ENCODE assay signal across 18 cellular contexts in the genomic region with DNA sequence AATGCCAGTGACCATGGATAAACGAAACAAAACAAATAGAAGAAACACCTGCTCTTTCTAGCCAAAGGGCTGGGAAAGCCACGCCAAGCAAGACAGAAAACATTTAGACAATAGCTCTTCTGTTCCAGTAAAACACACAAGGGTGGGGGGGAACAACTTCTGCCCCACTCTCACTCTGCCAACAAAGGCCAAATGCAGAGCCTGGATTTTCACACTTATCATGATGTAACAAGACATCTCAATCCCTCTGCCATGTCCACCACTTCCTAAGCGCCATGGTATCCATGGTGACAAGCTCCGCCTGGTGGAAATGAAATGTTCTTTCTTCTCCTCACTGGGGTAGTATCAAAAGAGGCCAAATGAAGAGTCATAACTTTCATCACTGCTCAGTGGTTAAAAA.
A peak's percentile ranks its signal among the peaks of the same experiment; 100 is the strongest.
DNase-seq lines count a peak whose midpoint lies in the region; ATAC-seq and FAIRE-seq lines count a peak whose summit lies in the region.
"Had no signal": no experiment of that assay in that cellular context is flagged by ENCODE, and none has a peak within 500 bp of the region (broad histone marks: within the 10 kb centered on the region; RNA-seq: fewer than 3 reads in every experiment).

No MANE protein-coding gene starts in this region.

- peak; percentile 26 for DNase-seq in DMS153 treated with DMSO at 0.1 percent for 48 hours (lab: John Stamatoyannopoulos, UW; ENCODE audit: unreplicated experiment)
- peak; percentile 75 for DNase-seq in NCI-H146 treated with DMSO at 0.1 percent for 48 hours (lab: John Stamatoyannopoulos, UW; ENCODE audit: unreplicated experiment)
- DNase-seq in SJSA1 (ENCODE audit: low read depth in 1 of 2, low spot score in 2 of 2) = peak in 1 of 2 experiments; percentile 27
- peak; percentile 52 for DNase-seq in midbrain (lab: John Stamatoyannopoulos, UW)
- no peak for DNase-seq in activated CD8-positive, alpha-beta memory T cell treated with anti-CD3 and anti-CD28 coated beads, Interleukin-2, amount 10 ng/mL, durations not matched to agents 7 days and 5 days
- DNase-seq in stimulated activated naive CD8-positive, alpha-beta T cell treated with anti-CD3 and anti-CD28 coated beads, Interleukin-15, Interleukin-2, amounts not matched to agents 100 U/mL and 50 U/mL, for 24 hours = no peak
- DNase-seq in HTR-8/SVneo (ENCODE audit: insufficient read length, low spot score) = no peak
- DNase-seq: activated CD8-positive, alpha-beta T cell treated with anti-CD3 and anti-CD28 coated beads, Interleukin-2, amount 10 ng/mL, durations not matched to agents 7 days and 5 days; activated effector memory CD4-positive, alpha-beta T cell treated with Interleukin-2 at 50 U/mL for 16 hours; Kasumi-1; NCI-H82; SHP77 treated with DMSO at 0.1 percent for 48 hours; stimulated activated naive B cell treated with anti-CD40 and anti-IgM and Interleukin-4, amounts not matched to agents 10 μg/mL and 1 μg/mL and 100 μg/mL, for 72 hours had no signal

- H3K27me3 ChIP-seq in SJSA1 (replicated peaks) = no peaks in the 10 kb centered on the region
- H3K27me3 ChIP-seq: ascending aorta, dorsolateral prefrontal cortex had no signal

- H3K4me3 ChIP-seq in SJSA1 = no peak overlapping the region
- H3K4me3 ChIP-seq: ascending aorta, lung had no signal

- no peak for ATAC-seq in activated CD8-positive, alpha-beta memory T cell treated with anti-CD3 and anti-CD28 coated beads, Interleukin-2, amount 10 ng/mL, durations not matched to agents 7 days and 5 days
- no peak for ATAC-seq in stimulated activated naive CD8-positive, alpha-beta T cell treated with anti-CD3 and anti-CD28 coated beads, Interleukin-15, Interleukin-2, amounts not matched to agents 100 U/mL and 50 U/mL, for 24 hours
- ATAC-seq in GM21825 (IDR thresholded peaks at IDR 0.05; ENCODE audit: unreplicated experiment) = no peak
- ATAC-seq: activated CD8-positive, alpha-beta T cell treated with anti-CD3 and anti-CD28 coated beads, Interleukin-2, amount 10 ng/mL, durations not matched to agents 7 days and 5 days; stimulated activated naive B cell treated with anti-CD40 and anti-IgM and Interleukin-4, amounts not matched to agents 10 μg/mL and 1 μg/mL and 100 μg/mL, for 72 hours had no signal

- peaks cover 52% of the 10 kb centered on the region for H3K4me1 ChIP-seq in SJSA1 (replicated peaks)
- H3K4me1 ChIP-seq: ascending aorta had no signal

- H3K36me3 Mint-ChIP-seq in activated CD8-positive, alpha-beta memory T cell treated with anti-CD3 and anti-CD28 coated beads, Interleukin-2, amount 10 ng/mL, durations not matched to agents 7 days and 5 days = no peaks in the 10 kb centered on the region
- H3K36me3 Mint-ChIP-seq: stimulated activated naive B cell treated with anti-CD40 and anti-IgM and Interleukin-4, amounts not matched to agents 10 μg/mL and 1 μg/mL and 100 μg/mL, for 72 hours had no signal

- no peaks in the 10 kb centered on the region for H3K9me3 ChIP-seq in SJSA1 (replicated peaks)
- H3K9me3 ChIP-seq: ascending aorta had no signal

- no peak overlapping the region for H3K4me3 Mint-ChIP-seq in activated CD8-positive, alpha-beta memory T cell treated with anti-CD3 and anti-CD28 coated beads, Interleukin-2, amount 10 ng/mL, durations not matched to agents 7 days and 5 days
- H3K4me3 Mint-ChIP-seq: activated CD8-positive, alpha-beta T cell treated with anti-CD3 and anti-CD28 coated beads, Interleukin-2, amount 10 ng/mL, durations not matched to agents 7 days and 5 days; stimulated activated naive B cell treated with anti-CD40 and anti-IgM and Interleukin-4, amounts not matched to agents 10 μg/mL and 1 μg/mL and 100 μg/mL, for 72 hours had no signal

- peaks cover 15% of the 10 kb centered on the region for H3K27me3 Mint-ChIP-seq in activated CD8-positive, alpha-beta memory T cell treated with anti-CD3 and anti-CD28 coated beads, Interleukin-2, amount 10 ng/mL, durations not matched to agents 7 days and 5 days

- no peaks in the 10 kb centered on the region for H3K9me3 Mint-ChIP-seq in activated CD8-positive, alpha-beta memory T cell treated with anti-CD3 and anti-CD28 coated beads, Interleukin-2, amount 10 ng/mL, durations not matched to agents 7 days and 5 days (ENCODE audit: low read depth)

- CTCF ChIA-PET in activated CD8-positive, alpha-beta memory T cell treated with anti-CD3 and anti-CD28 coated beads, Interleukin-2, amount 10 ng/mL, durations not matched to agents 7 days and 5 days (lab: Charles Lee) = no interaction called here

- no peak for FAIRE-seq in HTR-8/SVneo (lab: Jason Lieb, UNC)
- FAIRE-seq: G401.6 had no signal

- H3K27ac Mint-ChIP-seq in activated CD8-positive, alpha-beta memory T cell treated with anti-CD3 and anti-CD28 coated beads, Interleukin-2, amount 10 ng/mL, durations not matched to agents 7 days and 5 days = no peak overlapping the region
- H3K27ac Mint-ChIP-seq: activated CD8-positive, alpha-beta T cell treated with anti-CD3 and anti-CD28 coated beads, Interleukin-2, amount 10 ng/mL, durations not matched to agents 7 days and 5 days; stimulated activated naive B cell treated with anti-CD40 and anti-IgM and Interleukin-4, amounts not matched to agents 10 μg/mL and 1 μg/mL and 100 μg/mL, for 72 hours had no signal

- no peaks in the 10 kb centered on the region for H3K4me1 Mint-ChIP-seq in activated CD8-positive, alpha-beta memory T cell treated with anti-CD3 and anti-CD28 coated beads, Interleukin-2, amount 10 ng/mL, durations not matched to agents 7 days and 5 days

- H3K27ac ChIP-seq in SJSA1 = peak overlapping the region; percentile 88; the same call in 1 of the 2 replicates
- H3K27ac ChIP-seq: ascending aorta had no signal

- no peaks in the 10 kb centered on the region for H3K36me3 ChIP-seq in SJSA1
- H3K36me3 ChIP-seq: ascending aorta had no signal

Comparison
In these comparisons a context has a peak if more than half of its experiments do, and no peak if none do; other contexts are left out.
1. DNase-seq: peak in DMS153 treated with DMSO at 0.1 percent for 48 hours (single experiment), NCI-H146 treated with DMSO at 0.1 percent for 48 hours (single experiment) and midbrain (single experiment); none in activated CD8-positive, alpha-beta memory T cell treated with anti-CD3 and anti-CD28 coated beads, Interleukin-2, amount 10 ng/mL, durations not matched to agents 7 days and 5 days (single experiment), stimulated activated naive CD8-positive, alpha-beta T cell treated with anti-CD3 and anti-CD28 coated beads, Interleukin-15, Interleukin-2, amounts not matched to agents 100 U/mL and 50 U/mL, for 24 hours (single experiment) and HTR-8/SVneo (single experiment).